Comparison of ENCODE assay signal across 10 cellular contexts in genomic region chr20:32285082-32285620, GRCh38. TPM values are rescaled to one million over a fixed set of nuclear protein-coding genes. Genes with fewer than 3 reads are reported as not detected.
DNase-seq lines count a peak whose midpoint lies in the region; ATAC-seq, FAIRE-seq and TF ChIP-seq lines count a peak whose summit lies in the region.
"Had no signal": no experiment of that assay in that cellular context is flagged by ENCODE, and none has a peak within 500 bp of the region (broad histone marks: within the 10 kb centered on the region; RNA-seq: fewer than 3 reads in every experiment).

No MANE protein-coding gene starts in this region.

- no peak for DNase-seq in GM19239 (ENCODE audit: insufficient read length, low spot score)
- no peak for DNase-seq in memory B cell (ENCODE audit: low spot score in 2 of 2)
- no peak for DNase-seq in D341Med (ENCODE audit: low spot score)
- DNase-seq in body of pancreas, result no peak
- no peak for DNase-seq in activated CD4-positive, CD25-positive, alpha-beta regulatory T cell treated with anti-CD3 and anti-CD28 coated beads, Interleukin-2, amount 50 U/mL, for 72 hours
- DNase-seq in A172 (ENCODE audit: low spot score), result no peak
- DNase-seq: GOT3 had no signal

- H3K4me1 ChIP-seq in OCI-LY3 (ENCODE audit: low read length) (peaks cover 35% of the 10 kb centered on the region), body of pancreas (peaks cover 92% of the 10 kb centered on the region)

- peak overlapping the region; percentile 28; the same call in 1 of the 2 replicates for H3K9ac ChIP-seq in OCI-LY3 (ENCODE audit: low read length)

- H3K27me3 ChIP-seq in OCI-LY3 (ENCODE audit: low read depth, low read length) (no peaks in the 10 kb centered on the region), body of pancreas (no peaks in the 10 kb centered on the region)

- no peak for TF ChIP-seq CTCF in OCI-LY3 (IDR thresholded peaks at IDR 0.05; ENCODE audit: low read depth, low read length)
- no peak for TF ChIP-seq CTCF in body of pancreas (IDR thresholded peaks at IDR 0.05)

- H3K4me3 ChIP-seq in GM08714 (ENCODE audit: low read length) (peak overlapping the region; percentile 35; the same call in 1 of the 2 replicates), OCI-LY3 (ENCODE audit: low read length) (peak overlapping the region; percentile 51), body of pancreas (no peak overlapping the region)
- H3K4me3 ChIP-seq: mucosa of descending colon had no signal

- FAIRE-seq in GM19239 (lab: Jason Lieb, UNC), result peak; percentile 8

- H3K4me2 ChIP-seq in OCI-LY3 (ENCODE audit: low read length), result peak overlapping the region; percentile 77

- TF ChIP-seq POLR2A in body of pancreas (IDR thresholded peaks at IDR 0.05), result no peak

- no peaks in the 10 kb centered on the region for H3K27me3 Mint-ChIP-seq in memory B cell

- intact Hi-C loops in body of pancreas (cut with DNase I), result no loop called here

- H3K79me2 ChIP-seq in OCI-LY3 (ENCODE audit: low read length), result peaks cover 33% of the 10 kb centered on the region

- H3K9me3 Mint-ChIP-seq in memory B cell, result no peaks in the 10 kb centered on the region

- peak overlapping the region; percentile 94 for H3K27ac Mint-ChIP-seq in memory B cell

- peaks cover 41% of the 10 kb centered on the region for H3K4me1 Mint-ChIP-seq in memory B cell

- H4K20me1 ChIP-seq in OCI-LY3 (ENCODE audit: insufficient read depth, low read length), result peaks cover 17% of the 10 kb centered on the region; the same call in 1 of the 2 replicates

- peak overlapping the region; percentile 44 for H3K4me3 Mint-ChIP-seq in memory B cell

- H3K36me3 Mint-ChIP-seq in memory B cell, result peaks cover 13% of the 10 kb centered on the region

- ATAC-seq in memory B cell (ENCODE audit: low read depth) (no peak), body of pancreas (no peak)

- H2AFZ ChIP-seq in OCI-LY3 (ENCODE audit: low read depth, low read length), result no peak overlapping the region

- no peaks in the 10 kb centered on the region for H3K9me3 ChIP-seq in OCI-LY3 (ENCODE audit: insufficient read depth, low read length)
- no peaks in the 10 kb centered on the region for H3K9me3 ChIP-seq in body of pancreas
- H3K9me3 ChIP-seq: mucosa of descending colon had no signal

- H3K36me3 ChIP-seq in OCI-LY3 (replicated peaks; ENCODE audit: low read depth, low read length) (peaks cover 14% of the 10 kb centered on the region), body of pancreas (replicated peaks in 1 of 2; ENCODE audit: insufficient read depth in 1 of 2, low read depth in 2 of 2) (no peaks in the 10 kb centered on the region)

- 43 to 66% methylated on average over 3 of the region's 3 CpGs for WGBS in body of pancreas, 2 donors

- peak overlapping the region; percentile 69 for H3K27ac ChIP-seq in OCI-LY3 (ENCODE audit: low read length)
- peak overlapping the region in 2 of 4 donors; percentile 30 to 50 for H3K27ac ChIP-seq in body of pancreas

RNA-seq across cellular contexts. Expression of gene KIF3B, which starts 7.7 kb away (rescaled TPM):
- total RNA-seq in body of pancreas, result 10 to 100 TPM; 23.1 to 28.3 TPM
- total RNA-seq in A172 (2014; rRNA removed; shearing (Covaris generic)), result 33.8 and 42.7 TPM in 2 replicates

Comparison
In these comparisons a context has a peak if more than half of its experiments do, and no peak if none do; other contexts are left out.
1. H3K4me3 ChIP-seq: peak in GM08714 (single experiment) and OCI-LY3 (single experiment); none in body of pancreas (0 of 2).